12 cellular contexts compared by ENCODE assay signal in the genomic region with DNA sequence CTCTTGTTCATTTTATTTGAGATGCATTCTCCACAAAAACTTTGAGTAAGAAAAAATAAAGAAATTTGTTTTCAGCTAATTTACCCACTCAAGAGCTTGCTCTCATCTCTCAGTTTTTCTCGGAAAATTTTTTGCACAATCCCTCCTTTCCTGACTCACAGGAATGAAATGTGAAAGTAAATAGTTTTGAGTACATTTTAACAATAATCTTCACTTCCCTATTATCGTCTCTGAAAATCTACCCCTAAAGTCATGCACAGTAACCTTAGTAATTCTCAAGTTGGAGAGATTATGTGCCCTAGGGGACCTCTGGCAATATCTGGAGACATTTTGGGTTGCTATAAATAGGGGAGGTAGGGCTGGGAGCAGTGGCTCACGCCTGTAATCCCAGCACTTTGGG. TPM values are rescaled to one million over a fixed set of nuclear protein-coding genes. Genes with fewer than 3 reads are reported as not detected.
DNase-seq lines count a peak whose midpoint lies in the region; ATAC-seq and TF ChIP-seq lines count a peak whose summit lies in the region.
"Had no signal": no experiment of that assay in that cellular context is flagged by ENCODE, and none has a peak within 500 bp of the region (broad histone marks: within the 10 kb centered on the region; RNA-seq: fewer than 3 reads in every experiment).

No MANE protein-coding gene starts in this region.

- H3F3A ChIP-seq in neural progenitor cell (ENCODE audit: low read depth): peaks cover 12% of the 10 kb centered on the region

- no peak overlapping the region for H3K9ac ChIP-seq in neural progenitor cell

- H3K27ac Mint-ChIP-seq in nephron (peak overlapping the region in 2 of 3 experiments; percentile 44 to 64), neural progenitor cell (no peak overlapping the region)
- H3K27ac Mint-ChIP-seq: activated naive CD4-positive, alpha-beta T cell treated with anti-CD3 and anti-CD28 coated beads, Interleukin-2, amount 50 U/mL, for 24 hours had no signal

- DNase-seq in right atrium auricular region (ENCODE audit: low spot score): no peak
- DNase-seq in Right ventricle myocardium superior: no peak
- DNase-seq in choroid plexus epithelial cell (ENCODE audit: low read depth): peak; percentile 69
- DNase-seq in mesenteric fat pad (ENCODE audit: low spot score): no peak
- DNase-seq in neural progenitor cell (ENCODE audit: low spot score): no peak
- DNase-seq in aorta: no peak
- no peak for DNase-seq in effector CD4-positive, alpha-beta T cell
- DNase-seq: AML-193, NCI-H1417 had no signal

- H2AFZ ChIP-seq in neural progenitor cell (replicated peaks): no peak overlapping the region

- H3K4me3 Mint-ChIP-seq in nephron (peak overlapping the region; percentile 58 to 80 (median 70)), neural progenitor cell (no peak overlapping the region)

- no peaks in the 10 kb centered on the region for H3K9me3 Mint-ChIP-seq in nephron
- peaks cover 2% of the 10 kb centered on the region for H3K9me3 Mint-ChIP-seq in neural progenitor cell
- H3K9me3 Mint-ChIP-seq: activated naive CD4-positive, alpha-beta T cell treated with anti-CD3 and anti-CD28 coated beads, Interleukin-2, amount 50 U/mL, for 24 hours had no signal

- peaks cover 0 to 45% of the 10 kb centered on the region in 2 donors for H3K4me1 ChIP-seq in right atrium auricular region
- peaks cover 12% of the 10 kb centered on the region for H3K4me1 ChIP-seq in neural progenitor cell
- peaks cover 0 to 2% of the 10 kb centered on the region in 2 donors for H3K4me1 ChIP-seq in aorta (ENCODE audit: control insufficient read depth in 1 of 2, insufficient read depth in 2 of 2, low read length in 2 of 2)
- H3K4me1 ChIP-seq: HAP-1 had no signal

- WGBS in aorta, 2 donors: 27 to 38% methylated on average over 3 of the region's 3 CpGs

- H3K27ac ChIP-seq in right atrium auricular region (peak overlapping the region; percentile 47 to 49), neural progenitor cell (no peak overlapping the region), aorta (ENCODE audit: low read depth in 1 of 2, low read length in 2 of 2) (no peak overlapping the region)

- H3K36me3 Mint-ChIP-seq in nephron (ENCODE audit: low read depth) (no peaks in the 10 kb centered on the region), neural progenitor cell (peaks cover 1% of the 10 kb centered on the region)

- H3K27me3 Mint-ChIP-seq in nephron (ENCODE audit: low read depth) (no peaks in the 10 kb centered on the region), neural progenitor cell (ENCODE audit: insufficient read depth, low read depth) (peaks cover 7% of the 10 kb centered on the region)
- H3K27me3 Mint-ChIP-seq: activated naive CD4-positive, alpha-beta T cell treated with anti-CD3 and anti-CD28 coated beads, Interleukin-2, amount 50 U/mL, for 24 hours had no signal

- H3K79me2 ChIP-seq in neural progenitor cell (ENCODE audit: low read depth): no peaks in the 10 kb centered on the region

- H3K27me3 ChIP-seq in right atrium auricular region (no peaks in the 10 kb centered on the region), neural progenitor cell (peaks cover 22% of the 10 kb centered on the region), aorta (ENCODE audit: control insufficient read depth in 1 of 2, insufficient read depth in 2 of 2, low read length in 1 of 2) (no peaks in the 10 kb centered on the region)

- H3K36me3 ChIP-seq in right atrium auricular region: no peaks in the 10 kb centered on the region
- H3K36me3 ChIP-seq in neural progenitor cell: no peaks in the 10 kb centered on the region
- no peaks in the 10 kb centered on the region for H3K36me3 ChIP-seq in aorta (ENCODE audit: control insufficient read depth in 1 of 2, insufficient read depth in 2 of 2, low read length in 1 of 2)
- H3K36me3 ChIP-seq: HAP-1 had no signal

- H3K4me1 Mint-ChIP-seq in nephron: peaks cover 40% of the 10 kb centered on the region
- peaks cover 19% of the 10 kb centered on the region for H3K4me1 Mint-ChIP-seq in neural progenitor cell

- TF ChIP-seq CTCF in right atrium auricular region (IDR thresholded peaks at IDR 0.05) (no peak), choroid plexus epithelial cell (conservative IDR thresholded peaks at IDR 0.05; ENCODE audit: low read depth, low read length) (no peak), nephron (IDR thresholded peaks at IDR 0.05; ENCODE audit: unreplicated experiment in 3 of 3) (no peak), neural progenitor cell (IDR thresholded peaks at IDR 0.05) (no peak)

- H3K9me3 ChIP-seq in right atrium auricular region (no peaks in the 10 kb centered on the region), neural progenitor cell (ENCODE audit: low read depth) (peaks cover 5% of the 10 kb centered on the region), aorta (ENCODE audit: control insufficient read depth, low read length) (no peaks in the 10 kb centered on the region)
- H3K9me3 ChIP-seq: HAP-1 had no signal

- intact Hi-C loops in Right ventricle myocardium superior (cut with DNase I): no loop called here
- intact Hi-C loops in aorta (cut with DNase I): no loop called here

- no peak overlapping the region for H3K4me2 ChIP-seq in neural progenitor cell

- H3K4me3 ChIP-seq in right atrium auricular region (no peak overlapping the region), choroid plexus epithelial cell (ENCODE audit: low read depth, low read length) (peak overlapping the region; percentile 24), neural progenitor cell (no peak overlapping the region), aorta (ENCODE audit: low read length in 2 of 2) (no peak overlapping the region)
- H3K4me3 ChIP-seq: HAP-1 had no signal

- no peaks in the 10 kb centered on the region for H4K20me1 ChIP-seq in neural progenitor cell (ENCODE audit: low read depth)

- ATAC-seq in Right ventricle myocardium superior (ENCODE audit: poor library complexity) (no peak), aorta (ENCODE audit: low FRiP score) (no peak)

RNA-seq across cellular contexts. Expression of gene CYB5A, which starts 2.6 kb away (rescaled TPM):
- total RNA-seq in right atrium auricular region: 10 to 100 TPM; 71.3 to 73.5 TPM
- total RNA-seq in Right ventricle myocardium superior: 101 TPM
- total RNA-seq in mesenteric fat pad: 353 TPM
- 28.2 and 33.7 TPM in 2 replicates for total RNA-seq in neural progenitor cell (ENCODE audit: low replicate concordance)
- total RNA-seq in aorta: 10 to 100 TPM; 33.2 to 41.6 TPM
- 100 to 1,000 TPM in 1 of 2 donors, 10 to 100 TPM in 1; 92.8 to 276 TPM for polyA plus RNA-seq in aorta

RNA-seq across cellular contexts. Expression of gene C18orf63, which starts 26.5 kb away (rescaled TPM):
- total RNA-seq in right atrium auricular region (not detected), Right ventricle myocardium superior (not detected), mesenteric fat pad (not detected), neural progenitor cell (ENCODE audit: low replicate concordance) (not detected in 2 replicates), aorta (not detected)
- polyA plus RNA-seq in aorta: not detected

Comparison
In these comparisons a context has a peak if more than half of its experiments do, and no peak if none do; other contexts are left out.
1. H3K27ac ChIP-seq: peak in right atrium auricular region (2 of 2); none in neural progenitor cell (single experiment) and aorta (0 of 2).